36 cellular contexts compared by ENCODE assay signal in the genomic region with DNA sequence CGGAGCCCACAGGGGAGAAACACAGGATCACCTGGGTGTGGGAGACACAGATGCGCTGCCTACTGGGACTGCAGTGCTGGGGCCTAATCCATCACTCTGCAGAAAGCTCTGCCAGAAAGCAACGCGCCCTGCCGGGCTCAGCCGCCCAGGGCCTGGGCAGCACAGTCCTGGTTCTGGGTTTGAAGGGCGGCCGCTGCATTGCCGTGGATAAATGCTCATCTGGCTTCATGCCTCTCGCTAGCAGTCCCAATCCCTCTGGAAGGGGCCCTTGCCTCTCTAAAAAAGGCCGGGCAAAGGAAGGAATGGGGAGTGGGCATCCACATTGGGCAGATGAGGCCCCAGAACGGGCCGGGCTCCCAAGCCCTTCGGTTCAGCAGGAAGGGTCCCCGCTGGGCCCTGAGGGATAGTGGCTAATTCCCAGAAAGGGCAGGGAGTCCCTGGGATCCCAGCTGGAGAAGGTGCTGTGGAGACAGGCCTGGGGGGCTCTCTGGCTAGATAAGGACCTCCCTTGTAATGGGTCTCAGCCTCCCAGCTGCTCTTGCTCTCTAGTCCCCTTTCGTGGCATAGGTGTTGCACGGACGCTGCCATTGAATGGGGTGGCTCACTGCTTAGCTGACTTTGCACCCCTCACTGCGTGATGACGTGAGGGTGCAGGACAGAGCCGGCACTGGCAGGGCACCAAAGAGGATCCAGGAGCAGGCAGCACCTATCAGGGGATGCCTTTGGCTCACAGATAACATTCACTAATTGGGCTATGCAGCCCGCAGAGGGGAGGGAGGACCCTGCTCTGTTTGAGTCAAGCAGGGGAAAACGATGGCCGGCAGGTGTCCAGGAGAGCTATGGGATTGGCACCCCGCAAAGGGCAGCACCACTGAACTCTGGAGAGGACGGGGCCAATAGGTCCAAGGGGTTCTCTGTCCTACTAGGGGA.
"Had no signal": no experiment of that assay in that cellular context is flagged by ENCODE, and none has a peak within 500 bp of the region (broad histone marks: within the 10 kb centered on the region; RNA-seq: fewer than 3 reads in every experiment).

No MANE protein-coding gene starts in this region.

- H3K27me3 ChIP-seq: brain microvascular endothelial cell, Peyer's patch, SJSA1 had no signal

- DNase-seq: activated CD4-positive, alpha-beta T cell treated with anti-CD3 and anti-CD28 coated beads for 36 hours; activated CD4-positive, alpha-beta T cell treated with anti-CD3 and anti-CD28 coated beads, Interleukin-2, amount 10 ng/mL, durations not matched to agents 7 days and 5 days; activated CD4-positive, alpha-beta T cell treated with anti-CD3 and anti-CD28 coated beads, Interleukin-2, amount 50 U/mL, for 48 hours; activated CD8-positive, alpha-beta T cell treated with anti-CD3 and anti-CD28 coated beads, Interleukin-2, amount 10 ng/mL, durations not matched to agents 7 days and 5 days; activated gamma-delta T cell treated with Interleukin-2 at 50 U/mL for 16 hours; activated naive CD4-positive, alpha-beta T cell treated with anti-CD3 and anti-CD28 coated beads for 36 hours; activated naive CD8-positive, alpha-beta T cell treated with anti-CD3 and anti-CD28 coated beads for 36 hours; activated T-cell treated with anti-CD3 and anti-CD28 coated beads for 4 hours; activated T-cell treated with anti-CD3 and anti-CD28 coated beads, Interleukin-2, amount 50 U/mL, for 4 hours; amniotic stem cell; aorta; brain microvascular endothelial cell; Kasumi-1; KG1; MG63; NCI-H1048; NCI-H1105 treated with DMSO at 0.1 percent for 48 hours; NCI-H1436; NCI-H1694; NCI-H1930; NCI-H510A; NCI-H526; NCI-H748 treated with DMSO at 0.1 percent for 48 hours; NK-92 treated with Interleukin-12 subunit alpha and Interleukin-12 subunit beta, amount 100 ng/mL, for 24 hours; PC-3; Peyer's patch; RPMI8226; SHP77 treated with DMSO at 0.1 percent for 48 hours; SK-N-SH had no signal

- ATAC-seq: activated CD4-positive, alpha-beta T cell treated with anti-CD3 and anti-CD28 coated beads for 36 hours; activated CD4-positive, CD25-positive, alpha-beta regulatory T cell treated with anti-CD3 and anti-CD28 coated beads, Interleukin-2, amount 50 U/mL, for 24 hours; activated CD8-positive, alpha-beta T cell treated with anti-CD3 and anti-CD28 coated beads, Interleukin-2, amount 10 ng/mL, durations not matched to agents 7 days and 5 days; activated T-cell treated with anti-CD3 and anti-CD28 coated beads, Interleukin-2, amount 50 U/mL, for 4 hours; PC-3; WTC11 had no signal

- H3K36me3 Mint-ChIP-seq: activated naive CD8-positive, alpha-beta T cell treated with anti-CD3 and anti-CD28 coated beads for 36 hours had no signal

- H3K4me1 Mint-ChIP-seq: activated CD4-positive, alpha-beta T cell treated with anti-CD3 and anti-CD28 coated beads for 36 hours; activated CD4-positive, alpha-beta T cell treated with anti-CD3 and anti-CD28 coated beads, Interleukin-2, amount 10 ng/mL, durations not matched to agents 7 days and 5 days; activated naive CD8-positive, alpha-beta T cell treated with anti-CD3 and anti-CD28 coated beads for 36 hours; WTC11 had no signal

- H3K4me1 ChIP-seq: Peyer's patch, SJSA1 had no signal

- FAIRE-seq: TTC549 had no signal

- H3K9ac ChIP-seq: SK-N-SH had no signal

- H3K4me2 ChIP-seq: SK-N-SH had no signal

- H3K9me3 Mint-ChIP-seq: activated CD4-positive, alpha-beta T cell treated with anti-CD3 and anti-CD28 coated beads, Interleukin-2, amount 10 ng/mL, durations not matched to agents 7 days and 5 days; activated naive CD4-positive, alpha-beta T cell treated with anti-CD3 and anti-CD28 coated beads for 36 hours; activated naive CD8-positive, alpha-beta T cell treated with anti-CD3 and anti-CD28 coated beads for 36 hours; activated T-cell treated with anti-CD3 and anti-CD28 coated beads, Interleukin-2, amount 50 U/mL, for 4 hours; activated T-helper 1 cell treated with anti-CD3 and anti-CD28 coated beads, Interleukin-12 subunit alpha, Interleukin-12 subunit beta, Interleukin-2, Interleukin-4 antibody, amounts not matched to agents 30 ng/mL and 10 ng/mL and 1 ng/mL, durations not matched to agents 14 hours and 24 hours and 36 hours; T-helper 2 cell treated with Interferon-gamma antibody and Interleukin-4, amounts not matched to agents 5 μg/mL and 100 μg/mL, for 36 hours had no signal

- H3K4me3 ChIP-seq: MG63, Peyer's patch, SJSA1 had no signal

- H3K27ac Mint-ChIP-seq: activated CD4-positive, alpha-beta T cell treated with anti-CD3 and anti-CD28 coated beads for 36 hours; activated CD4-positive, alpha-beta T cell treated with anti-CD3 and anti-CD28 coated beads, Interleukin-2, amount 10 ng/mL, durations not matched to agents 7 days and 5 days; activated CD8-positive, alpha-beta T cell treated with anti-CD3 and anti-CD28 coated beads, Interleukin-2, amount 10 ng/mL, durations not matched to agents 7 days and 5 days; activated naive CD4-positive, alpha-beta T cell treated with anti-CD3 and anti-CD28 coated beads for 36 hours; activated naive CD8-positive, alpha-beta T cell treated with anti-CD3 and anti-CD28 coated beads for 36 hours; activated T-helper 1 cell treated with anti-CD3 and anti-CD28 coated beads, Interleukin-12 subunit alpha, Interleukin-12 subunit beta, Interleukin-2, Interleukin-4 antibody, amounts not matched to agents 30 ng/mL and 10 ng/mL and 1 ng/mL, durations not matched to agents 14 hours and 24 hours and 36 hours; T-helper 1 cell treated with Interleukin-12 subunit alpha and Interleukin-12 subunit beta and Interleukin-4 antibody, amounts not matched to agents 30 μg/mL and 1 μg/mL, for 36 hours; T-helper 2 cell treated with Interferon-gamma antibody and Interleukin-4, amounts not matched to agents 5 μg/mL and 100 μg/mL, for 36 hours; WTC11 had no signal

- H3K27ac ChIP-seq: brain microvascular endothelial cell, Peyer's patch, SJSA1 had no signal

- H3K27me3 Mint-ChIP-seq: activated CD4-positive, alpha-beta T cell treated with anti-CD3 and anti-CD28 coated beads for 36 hours; activated CD4-positive, alpha-beta T cell treated with anti-CD3 and anti-CD28 coated beads, Interleukin-2, amount 10 ng/mL, durations not matched to agents 7 days and 5 days; activated naive CD8-positive, alpha-beta T cell treated with anti-CD3 and anti-CD28 coated beads for 36 hours had no signal

- H3K4me3 Mint-ChIP-seq: activated CD4-positive, alpha-beta T cell treated with anti-CD3 and anti-CD28 coated beads for 36 hours; activated CD4-positive, alpha-beta T cell treated with anti-CD3 and anti-CD28 coated beads, Interleukin-2, amount 10 ng/mL, durations not matched to agents 7 days and 5 days; activated CD8-positive, alpha-beta T cell treated with anti-CD3 and anti-CD28 coated beads, Interleukin-2, amount 10 ng/mL, durations not matched to agents 7 days and 5 days; activated naive CD4-positive, alpha-beta T cell treated with anti-CD3 and anti-CD28 coated beads for 36 hours; activated naive CD8-positive, alpha-beta T cell treated with anti-CD3 and anti-CD28 coated beads for 36 hours; activated T-cell treated with anti-CD3 and anti-CD28 coated beads, Interleukin-2, amount 50 U/mL, for 4 hours; activated T-helper 1 cell treated with anti-CD3 and anti-CD28 coated beads, Interleukin-12 subunit alpha, Interleukin-12 subunit beta, Interleukin-2, Interleukin-4 antibody, amounts not matched to agents 30 ng/mL and 10 ng/mL and 1 ng/mL, durations not matched to agents 14 hours and 24 hours and 36 hours; T-helper 1 cell treated with Interleukin-12 subunit alpha and Interleukin-12 subunit beta and Interleukin-4 antibody, amounts not matched to agents 30 μg/mL and 1 μg/mL, for 36 hours; T-helper 2 cell treated with Interferon-gamma antibody and Interleukin-4, amounts not matched to agents 5 μg/mL and 100 μg/mL, for 36 hours; WTC11 had no signal

- H3K36me3 ChIP-seq: brain microvascular endothelial cell, MG63, Peyer's patch, SJSA1 had no signal

- H3K9me3 ChIP-seq: MG63, Peyer's patch, SJSA1, SK-N-SH had no signal
